2 cellular contexts compared by ENCODE assay signal in genomic region chr3:71817262-71817661, GRCh38.
A peak's percentile ranks its signal among the peaks of the same experiment; 100 is the strongest.
TF ChIP-seq lines count a peak whose summit lies in the region.

No MANE protein-coding gene starts in this region.

TF ChIP-seq in GM23338, 12 proteins besides CTCF, POLR2A, EP300 and RAD21:
- TF ChIP-seq NANOG (IDR thresholded peaks at IDR 0.05; ENCODE audit: borderline replicate concordance) (peak; percentile 30; the same call in 1 of the 2 replicates), ETS1 (IDR thresholded peaks at IDR 0.05) (no peak)

TF ChIP-seq in H1, 55 proteins besides CTCF, POLR2A, EP300 and RAD21:
- no peak for TF ChIP-seq CHD1 (IDR thresholded peaks at IDR 0.05; ENCODE audit: low read depth, low read length)
- no peak for TF ChIP-seq RFX5 (IDR thresholded peaks at IDR 0.05; ENCODE audit: borderline replicate concordance, low read depth, low read length)
- no peak for TF ChIP-seq SIX5 (IDR thresholded peaks at IDR 0.05; ENCODE audit: low read depth, low read length)
- TF ChIP-seq SP1 (IDR thresholded peaks at IDR 0.05; ENCODE audit: low read depth, low read length): peak; percentile 46; the same call in 1 of the 2 replicates
TF ChIP-seq in H1: peak in this region for 1.
